8 cellular contexts compared by ENCODE assay signal in the genomic region with DNA sequence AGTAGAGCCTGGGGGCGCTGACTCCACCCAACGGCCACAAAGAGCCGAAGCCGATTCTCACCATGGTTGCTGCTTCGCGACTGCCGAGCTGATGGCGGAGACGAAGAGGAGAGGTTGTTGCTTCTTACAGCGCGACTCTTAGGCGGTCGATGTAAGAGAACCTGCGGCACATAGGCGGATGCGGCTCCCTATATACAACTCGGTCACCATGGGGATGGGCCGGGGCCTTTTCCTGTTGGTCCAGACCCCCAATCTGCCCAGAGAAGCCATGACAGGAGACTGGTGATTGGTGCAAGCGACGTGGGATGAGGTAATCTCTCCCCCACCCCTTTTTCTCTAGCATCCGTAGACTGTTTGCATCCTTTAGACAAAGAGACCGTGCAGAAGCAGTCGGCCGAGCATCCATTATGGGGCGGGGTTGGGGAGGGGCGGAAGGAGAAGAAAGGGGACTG.
DNase-seq lines count a peak whose midpoint lies in the region; ATAC-seq and TF ChIP-seq lines count a peak whose summit lies in the region.

A gene (minus strand): TSS at position 165 of the 452 bp plus-strand sequence. CDS start 101 bp downstream, at position 64.

- peak; percentile 90 for ATAC-seq in HG03442 (IDR thresholded peaks at IDR 0.05; ENCODE audit: unreplicated experiment)

- TF ChIP-seq POLR2A in GM19193 (IDR thresholded peaks at IDR 0.05; ENCODE audit: extremely low read depth, insufficient read depth, insufficient read length): peak; percentile 98

- peak; percentile 76 to 79 for DNase-seq in AML-193 (lab: John Stamatoyannopoulos, UW)
- DNase-seq in NCI-H524 (lab: John Stamatoyannopoulos, UW): peak; percentile 98 to 99
- DNase-seq in activated CD4-positive, alpha-beta T cell treated with anti-CD3 and anti-CD28 coated beads for 48 hours: peak; percentile 95
- DNase-seq in cortex of kidney (lab: John Stamatoyannopoulos, UW): peak; percentile 10
- peak; percentile 100 for DNase-seq in left kidney (ENCODE audit: low read depth, low spot score)
- peak; percentile 75 for DNase-seq in stimulated activated CD4-positive, alpha-beta T cell treated with anti-CD3 and anti-CD28 coated beads, Interleukin-2, amount 100 ng/mL, for 4 hours (ENCODE audit: low read depth)

Comparison
In these comparisons a context has a peak if more than half of its experiments do, and no peak if none do; other contexts are left out.
1. Peak in every context shown above with its lines: DNase-seq and ATAC-seq.
2. DNase-seq: peak in every context shown above with its lines; median percentile 100 in left kidney; 98 in NCI-H524; 95 in activated CD4-positive, alpha-beta T cell treated with anti-CD3 and anti-CD28 coated beads for 48 hours; 78 in AML-193; 75 in stimulated activated CD4-positive, alpha-beta T cell treated with anti-CD3 and anti-CD28 coated beads, Interleukin-2, amount 100 ng/mL, for 4 hours; 10 in cortex of kidney.